9 cellular contexts compared by ENCODE assay signal in genomic region chr11:12845739-12846358, GRCh38.
A peak's percentile ranks its signal among the peaks of the same experiment; 100 is the strongest.
DNase-seq lines count a peak whose midpoint lies in the region; ATAC-seq, FAIRE-seq and TF ChIP-seq lines count a peak whose summit lies in the region.
"Had no signal": no experiment of that assay in that cellular context is flagged by ENCODE, and none has a peak within 500 bp of the region (broad histone marks: within the 10 kb centered on the region; RNA-seq: fewer than 3 reads in every experiment).

No MANE protein-coding gene starts in this region.

- no peak for TF ChIP-seq POLR2A in endothelial cell of umbilical vein (IDR thresholded peaks at IDR 0.05; ENCODE audit: low read depth, low read length)

- H3K27me3 ChIP-seq in endothelial cell of umbilical vein (ENCODE audit: control insufficient read depth in 2 of 2, insufficient read depth in 2 of 2, low read length in 2 of 2) (no peaks in the 10 kb centered on the region), Karpas-422 (ENCODE audit: low read length) (no peaks in the 10 kb centered on the region)

- H3K4me1 ChIP-seq in endothelial cell of umbilical vein (ENCODE audit: control insufficient read depth, extremely low read depth, insufficient read depth, low read length) (peaks cover 34% of the 10 kb centered on the region), Karpas-422 (ENCODE audit: low read length) (peaks cover 5% of the 10 kb centered on the region; the same call in 1 of the 2 replicates)

- POLR2A ChIA-PET in endothelial cell of umbilical vein (lab: Charles Lee): no interaction called here
- POLR2A ChIA-PET in activated CD8-positive, alpha-beta T cell treated with anti-CD3 and anti-CD28 coated beads for 36 hours (lab: Charles Lee): no interaction called here

- intact Hi-C loops in endothelial cell of umbilical vein (cut with micrococcal nuclease): no loop called here
- intact Hi-C loops in activated CD8-positive, alpha-beta T cell treated with anti-CD3 and anti-CD28 coated beads for 36 hours (cut with micrococcal nuclease): no loop called here

- no peaks in the 10 kb centered on the region for H3K27me3 Mint-ChIP-seq in neural crest cell (ENCODE audit: low read depth)
- peaks cover 27% of the 10 kb centered on the region for H3K27me3 Mint-ChIP-seq in activated naive CD4-positive, alpha-beta T cell treated with anti-CD3 and anti-CD28 coated beads, Interleukin-2, amount 10 ng/mL, durations not matched to agents 7 days and 5 days
- peaks cover 18% of the 10 kb centered on the region for H3K27me3 Mint-ChIP-seq in activated CD8-positive, alpha-beta T cell treated with anti-CD3 and anti-CD28 coated beads for 36 hours

- dilution Hi-C loops in endothelial cell of umbilical vein (cut with MboI; ENCODE audit: extremely low pct_ligation_motif_present, low sequenced_read_pairs): no loop called here

- FAIRE-seq in endothelial cell of umbilical vein (lab: Jason Lieb, UNC): no peak

- H3K79me2 ChIP-seq in endothelial cell of umbilical vein (ENCODE audit: control insufficient read depth, insufficient read depth, low read length) (peaks cover 6% of the 10 kb centered on the region), Karpas-422 (ENCODE audit: low read length) (no peaks in the 10 kb centered on the region)

- H3K9me3 Mint-ChIP-seq in neural crest cell: peaks cover 3% of the 10 kb centered on the region
- no peaks in the 10 kb centered on the region for H3K9me3 Mint-ChIP-seq in activated naive CD4-positive, alpha-beta T cell treated with anti-CD3 and anti-CD28 coated beads, Interleukin-2, amount 10 ng/mL, durations not matched to agents 7 days and 5 days
- no peaks in the 10 kb centered on the region for H3K9me3 Mint-ChIP-seq in activated CD8-positive, alpha-beta T cell treated with anti-CD3 and anti-CD28 coated beads for 36 hours

- H3K4me3 ChIP-seq in endothelial cell of umbilical vein (replicated peaks in 1 of 3; ENCODE audit: insufficient read depth in 1 of 3, low read depth in 1 of 3, low read length in 3 of 3) (no peak overlapping the region), Karpas-422 (ENCODE audit: low read length) (no peak overlapping the region)

- H2AFZ ChIP-seq in endothelial cell of umbilical vein (ENCODE audit: low read depth, low read length): no peak overlapping the region
- H2AFZ ChIP-seq in Karpas-422 (ENCODE audit: low read length): no peak overlapping the region

- H3K9me3 ChIP-seq in endothelial cell of umbilical vein (replicated peaks; ENCODE audit: control insufficient read depth, insufficient read depth, low read length) (no peaks in the 10 kb centered on the region), Karpas-422 (ENCODE audit: low read length) (no peaks in the 10 kb centered on the region)

- H3K9ac ChIP-seq in endothelial cell of umbilical vein (replicated peaks; ENCODE audit: extremely low read depth, insufficient read depth, low read length) (no peak overlapping the region), Karpas-422 (ENCODE audit: low read length) (no peak overlapping the region)

- H3K27ac ChIP-seq in endothelial cell of umbilical vein (ENCODE audit: insufficient read depth, low read depth, low read length) (no peak overlapping the region), Karpas-422 (ENCODE audit: low read length) (no peak overlapping the region)

- H3K9me2 ChIP-seq in Karpas-422 (replicated peaks; ENCODE audit: insufficient read depth, low read length): no peaks in the 10 kb centered on the region

- CTCF ChIA-PET in endothelial cell of umbilical vein (lab: Charles Lee): interaction anchor here (2.0 kb wide), 1 partner anchor 24 kb away, joined by 12 read pairs; no protein-coding TSS in a partner anchor
- CTCF ChIA-PET in activated naive CD4-positive, alpha-beta T cell treated with anti-CD3 and anti-CD28 coated beads, Interleukin-2, amount 10 ng/mL, durations not matched to agents 7 days and 5 days (lab: Charles Lee): no interaction called here
- CTCF ChIA-PET in activated CD8-positive, alpha-beta T cell treated with anti-CD3 and anti-CD28 coated beads for 36 hours (lab: Charles Lee): no interaction called here

- no peak for ATAC-seq in HG03521 (IDR thresholded peaks at IDR 0.05; ENCODE audit: unreplicated experiment)
- ATAC-seq in activated CD8-positive, alpha-beta T cell treated with anti-CD3 and anti-CD28 coated beads for 36 hours: no peak

- H3K36me3 Mint-ChIP-seq in neural crest cell (ENCODE audit: low read depth): no peaks in the 10 kb centered on the region
- no peaks in the 10 kb centered on the region for H3K36me3 Mint-ChIP-seq in activated naive CD4-positive, alpha-beta T cell treated with anti-CD3 and anti-CD28 coated beads, Interleukin-2, amount 10 ng/mL, durations not matched to agents 7 days and 5 days
- no peaks in the 10 kb centered on the region for H3K36me3 Mint-ChIP-seq in activated CD8-positive, alpha-beta T cell treated with anti-CD3 and anti-CD28 coated beads for 36 hours (ENCODE audit: low read depth)
- H3K36me3 Mint-ChIP-seq: naive B cell had no signal

- H3K4me2 ChIP-seq in endothelial cell of umbilical vein (ENCODE audit: insufficient read depth, low read length): no peak overlapping the region
- H3K4me2 ChIP-seq in Karpas-422 (ENCODE audit: low read depth, low read length, poor library complexity, severe bottlenecking): no peak overlapping the region

- peak; percentile 97 for DNase-seq in DMS53 (lab: John Stamatoyannopoulos, UW)
- peak; percentile 96 for DNase-seq in NCI-H2227 (lab: John Stamatoyannopoulos, UW; ENCODE audit: unreplicated experiment)
- DNase-seq in endothelial cell of umbilical vein (ENCODE audit: low read depth, low spot score): peak; percentile 17
- DNase-seq in neural crest cell (ENCODE audit: low read depth, low spot score): peak; percentile 37
- DNase-seq in Karpas-422: no peak
- no peak for DNase-seq in activated naive CD4-positive, alpha-beta T cell treated with anti-CD3 and anti-CD28 coated beads, Interleukin-2, amount 10 ng/mL, durations not matched to agents 7 days and 5 days
- DNase-seq in activated CD8-positive, alpha-beta T cell treated with anti-CD3 and anti-CD28 coated beads for 36 hours: no peak
- DNase-seq: naive B cell had no signal

- H3K36me3 ChIP-seq in endothelial cell of umbilical vein (ENCODE audit: control insufficient read depth in 2 of 2, extremely low read depth in 1 of 2, insufficient read depth in 2 of 2, low read length in 2 of 2) (no peaks in the 10 kb centered on the region), Karpas-422 (ENCODE audit: insufficient read depth, low read length) (no peaks in the 10 kb centered on the region)

- peaks cover 67% of the 10 kb centered on the region for H3K4me1 Mint-ChIP-seq in neural crest cell
- peaks cover 10% of the 10 kb centered on the region for H3K4me1 Mint-ChIP-seq in activated naive CD4-positive, alpha-beta T cell treated with anti-CD3 and anti-CD28 coated beads, Interleukin-2, amount 10 ng/mL, durations not matched to agents 7 days and 5 days
- H3K4me1 Mint-ChIP-seq in activated CD8-positive, alpha-beta T cell treated with anti-CD3 and anti-CD28 coated beads for 36 hours (ENCODE audit: low read depth): peaks cover 2% of the 10 kb centered on the region
- H3K4me1 Mint-ChIP-seq: naive B cell had no signal

- no TSS peak for BruUV-seq in endothelial cell of umbilical vein (replicated peaks; lab: Mats Ljungman, UMichigan)

- TF ChIP-seq CTCF in endothelial cell of umbilical vein (IDR thresholded peaks at IDR 0.05; ENCODE audit: extremely low read depth in 1 of 2, insufficient read depth in 1 of 2, low read depth in 1 of 2, low read length in 2 of 2) (no peak), neural crest cell (conservative IDR thresholded peaks at IDR 0.05) (no peak)
- no peak for TF ChIP-seq CTCF in activated CD8-positive, alpha-beta T cell treated with anti-CD3 and anti-CD28 coated beads for 36 hours (IDR thresholded peaks at IDR 0.05)

- no peaks in the 10 kb centered on the region for H3K9me1 ChIP-seq in endothelial cell of umbilical vein (replicated peaks; ENCODE audit: control insufficient read depth, extremely low read depth, insufficient read depth, low read length)

- H3K4me3 Mint-ChIP-seq in neural crest cell: peak overlapping the region; percentile 84
- no peak overlapping the region for H3K4me3 Mint-ChIP-seq in activated naive CD4-positive, alpha-beta T cell treated with anti-CD3 and anti-CD28 coated beads, Interleukin-2, amount 10 ng/mL, durations not matched to agents 7 days and 5 days
- H3K4me3 Mint-ChIP-seq in activated CD8-positive, alpha-beta T cell treated with anti-CD3 and anti-CD28 coated beads for 36 hours: no peak overlapping the region
- H3K4me3 Mint-ChIP-seq: naive B cell had no signal

- peak overlapping the region; percentile 94 for H3K27ac Mint-ChIP-seq in neural crest cell (ENCODE audit: unreplicated experiment)
- H3K27ac Mint-ChIP-seq in activated naive CD4-positive, alpha-beta T cell treated with anti-CD3 and anti-CD28 coated beads, Interleukin-2, amount 10 ng/mL, durations not matched to agents 7 days and 5 days: no peak overlapping the region
- no peak overlapping the region for H3K27ac Mint-ChIP-seq in activated CD8-positive, alpha-beta T cell treated with anti-CD3 and anti-CD28 coated beads for 36 hours
- H3K27ac Mint-ChIP-seq: naive B cell had no signal

- H4K20me1 ChIP-seq in endothelial cell of umbilical vein (replicated peaks; ENCODE audit: control insufficient read depth, extremely low read depth, insufficient read depth, low read length) (no peaks in the 10 kb centered on the region), Karpas-422 (ENCODE audit: insufficient read depth, low read depth, low read length) (no peaks in the 10 kb centered on the region)

TF ChIP-seq in endothelial cell of umbilical vein, 7 proteins besides CTCF, POLR2A, EP300 and RAD21:
- TF ChIP-seq JUN (IDR thresholded peaks at IDR 0.05; ENCODE audit: borderline replicate concordance, insufficient read depth, insufficient read length, low read depth) (no peak), POLR2AphosphoS5 (IDR thresholded peaks at IDR 0.05; ENCODE audit: insufficient read depth, low read depth, low read length) (no peak), FOS (IDR thresholded peaks at IDR 0.05; ENCODE audit: borderline replicate concordance, insufficient read depth, low read length) (no peak), GATA2 (IDR thresholded peaks at IDR 0.05; ENCODE audit: insufficient read depth, insufficient read length, low read depth, low read length) (no peak), MYC (IDR thresholded peaks at IDR 0.05; ENCODE audit: low read depth, low read length) (no peak), EZH2 (IDR thresholded peaks at IDR 0.05; ENCODE audit: borderline replicate concordance, low read depth, low read length, severe bottlenecking) (no peak)
- TF ChIP-seq, protein P1, sequence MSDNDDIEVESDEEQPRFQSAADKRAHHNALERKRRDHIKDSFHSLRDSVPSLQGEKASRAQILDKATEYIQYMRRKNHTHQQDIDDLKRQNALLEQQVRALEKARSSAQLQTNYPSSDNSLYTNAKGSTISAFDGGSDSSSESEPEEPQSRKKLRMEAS (IDR thresholded peaks at IDR 0.05; ENCODE audit: insufficient read depth, insufficient read length): no peak

Comparison
In these comparisons a context has a peak if more than half of its experiments do, and no peak if none do; other contexts are left out.
1. DNase-seq: peak in DMS53 (single experiment), NCI-H2227 (single experiment), endothelial cell of umbilical vein (single experiment) and neural crest cell (single experiment); none in Karpas-422 (single experiment), activated naive CD4-positive, alpha-beta T cell treated with anti-CD3 and anti-CD28 coated beads, Interleukin-2, amount 10 ng/mL, durations not matched to agents 7 days and 5 days (single experiment) and activated CD8-positive, alpha-beta T cell treated with anti-CD3 and anti-CD28 coated beads for 36 hours (single experiment).